28 cellular contexts compared by ENCODE assay signal in the genomic region with DNA sequence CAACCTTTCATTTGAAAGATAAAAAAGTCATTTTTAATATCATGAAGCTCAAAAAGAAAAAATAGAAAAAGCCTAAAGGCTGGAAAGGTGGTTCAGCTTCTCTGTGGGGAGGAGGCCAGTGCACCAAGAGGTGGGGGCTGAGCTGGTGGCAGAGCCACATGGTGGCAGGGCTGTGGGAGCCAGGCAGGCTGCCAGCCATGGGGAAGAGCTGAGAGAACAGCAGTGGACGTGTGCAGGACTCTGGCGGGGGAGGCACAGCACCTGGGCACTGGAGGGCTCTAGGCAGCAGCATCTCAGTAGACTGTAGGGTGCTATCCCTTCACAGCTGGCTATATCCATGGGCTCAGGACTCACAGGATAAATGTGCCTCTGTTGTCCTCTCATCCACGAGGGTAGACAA. TPM values are rescaled to one million over a fixed set of nuclear protein-coding genes. Genes with fewer than 3 reads are reported as not detected.
DNase-seq lines count a peak whose midpoint lies in the region; ATAC-seq, FAIRE-seq and TF ChIP-seq lines count a peak whose summit lies in the region.
"Had no signal": no experiment of that assay in that cellular context is flagged by ENCODE, and none has a peak within 500 bp of the region (broad histone marks: within the 10 kb centered on the region; RNA-seq: fewer than 3 reads in every experiment).

No MANE protein-coding gene starts in this region.

- BruUV-seq in Panc1 (replicated peaks; lab: Mats Ljungman, UMichigan), result no TSS peak

- TF ChIP-seq CTCF in C4-2B (conservative IDR thresholded peaks at IDR 0.05) (no peak), Panc1 (IDR thresholded peaks at IDR 0.05) (no peak), kidney (IDR thresholded peaks at IDR 0.05; ENCODE audit: borderline replicate concordance, extremely low read depth, insufficient read depth) (no peak)

- TF ChIP-seq POLR2A in GM12891 (IDR thresholded peaks at IDR 0.05; ENCODE audit: low read depth, low read length), result no peak

- no peaks in the 10 kb centered on the region for H3K9me3 ChIP-seq in Panc1 (ENCODE audit: control insufficient read depth, insufficient read depth, low read depth, low read length)
- no peaks in the 10 kb centered on the region for H3K9me3 ChIP-seq in kidney (ENCODE audit: control insufficient read depth in 1 of 2, low read length in 2 of 2)
- H3K9me3 ChIP-seq in SJCRH30 (replicated peaks), result no peaks in the 10 kb centered on the region
- H3K9me3 ChIP-seq: BLaER1 treated with 17β-estradiol and CSF1 and Interleukin-3, amounts not matched to agents 10 nM and 100 nM had no signal

- POLR2A ChIA-PET in Panc1 (lab: Charles Lee), result no interaction called here

- H3K4me3 ChIP-seq in Panc1 (ENCODE audit: low read depth in 2 of 2, low read length in 2 of 2) (no peak overlapping the region), kidney (ENCODE audit: low read length in 2 of 2) (no peak overlapping the region), SJCRH30 (no peak overlapping the region)
- H3K4me3 ChIP-seq: BLaER1 treated with 17β-estradiol and CSF1 and Interleukin-3, amounts not matched to agents 10 nM and 100 nM; PC-9 had no signal

- H3K27me3 ChIP-seq in Panc1 (ENCODE audit: control insufficient read depth, insufficient read depth, low read length), result no peaks in the 10 kb centered on the region
- no peaks in the 10 kb centered on the region for H3K27me3 ChIP-seq in SJCRH30

- DNase-seq in Panc1 (ENCODE audit: low read depth, low spot score), result no peak
- peak; percentile 52 for DNase-seq in kidney
- no peak for DNase-seq in sciatic nerve (ENCODE audit: low spot score)
- DNase-seq in GM12891 (ENCODE audit: insufficient read length, low spot score), result no peak
- no peak for DNase-seq in SJCRH30
- DNase-seq: CD4-positive, alpha-beta memory T cell; COR-L47; DMS79; EL; GF-D8; NCI-H1092; NCI-H1417 treated with DMSO at 0.1 percent for 48 hours; NCI-H187 treated with DMSO at 0.1 percent for 48 hours; NCI-H2171 treated with DMSO at 0.1 percent for 48 hours; NCI-H345; NCI-H524; NCI-H748 treated with DMSO at 0.1 percent for 48 hours; PC-9; RPMI8226; SHP77 had no signal

- ATAC-seq in Panc1, result peak; percentile 28
- ATAC-seq in sciatic nerve, result peak; percentile 27
- no peak for ATAC-seq in GM19035 (IDR thresholded peaks at IDR 0.05; ENCODE audit: unreplicated experiment)
- ATAC-seq: HCT116 had no signal

- no peaks in the 10 kb centered on the region for H3K36me3 ChIP-seq in Panc1 (ENCODE audit: control insufficient read depth, insufficient read depth, low read length)
- H3K36me3 ChIP-seq in kidney (ENCODE audit: control insufficient read depth in 1 of 2, insufficient read depth in 2 of 2, low read length in 2 of 2), result peaks cover 4% of the 10 kb centered on the region in 2 donors
- no peaks in the 10 kb centered on the region for H3K36me3 ChIP-seq in SJCRH30
- H3K36me3 ChIP-seq: BLaER1 treated with 17β-estradiol and CSF1 and Interleukin-3, amounts not matched to agents 10 nM and 100 nM had no signal

- H3K27ac ChIP-seq in C4-2B, result peak overlapping the region; percentile 91
- no peak overlapping the region for H3K27ac ChIP-seq in Panc1 (ENCODE audit: low read length)
- H3K27ac ChIP-seq in kidney (ENCODE audit: low read depth in 2 of 2, low read length in 2 of 2), result no peak overlapping the region
- H3K27ac ChIP-seq in SJCRH30, result no peak overlapping the region
- H3K27ac ChIP-seq: BLaER1 treated with 17β-estradiol and CSF1 and Interleukin-3, amounts not matched to agents 10 nM and 100 nM; HL-60; PC-9 had no signal

- intact Hi-C loops in Panc1 (cut with micrococcal nuclease; ENCODE audit: unreplicated experiment), result no loop called here
- intact Hi-C loops in kidney (cut with DNase I), result no loop called here
- intact Hi-C loops in sciatic nerve (cut with DNase I), result no loop called here

- no peak overlapping the region for H3K9ac ChIP-seq in kidney (ENCODE audit: low read length in 2 of 2)

- no peaks in the 10 kb centered on the region for H3K4me1 ChIP-seq in Panc1 (ENCODE audit: control insufficient read depth, insufficient read depth, low read length)
- peaks cover 0 to 2% of the 10 kb centered on the region in 2 donors for H3K4me1 ChIP-seq in kidney (ENCODE audit: control insufficient read depth in 1 of 2, insufficient read depth in 1 of 2, low read depth in 1 of 2, low read length in 2 of 2)
- peaks cover 12% of the 10 kb centered on the region for H3K4me1 ChIP-seq in SJCRH30

- FAIRE-seq in kidney (lab: Jason Lieb, UNC) (no peak), GM12891 (lab: Jason Lieb, UNC) (no peak)
- FAIRE-seq: A204.1, GM12892, GM19239 had no signal

- CTCF ChIA-PET in Panc1 (lab: Charles Lee), result no interaction called here

- in situ Hi-C loops in Panc1 (cut with HindIII; ENCODE audit: low pct_unique_long_range_greater_than_20kb, low sequenced_read_pairs), result no loop called here

TF ChIP-seq in GM12891, 5 proteins besides CTCF, POLR2A, EP300 and RAD21:
- TF ChIP-seq TAF1 (IDR thresholded peaks at IDR 0.05; ENCODE audit: low read depth, low read length) (no peak), POU2F2 (IDR thresholded peaks at IDR 0.05; ENCODE audit: low read depth, low read length) (no peak), POLR2AphosphoS5 (IDR thresholded peaks at IDR 0.05; ENCODE audit: low read depth, low read length) (no peak), PAX5 (IDR thresholded peaks at IDR 0.05; ENCODE audit: insufficient read depth, low read length, severe bottlenecking) (no peak)

RNA-seq across cellular contexts. Expression of a gene that starts 47.8 kb away (rescaled TPM):
- total RNA-seq in Panc1 (2021; ENCODE audit: unreplicated experiment) (195 TPM), kidney (151 TPM), sciatic nerve (125 TPM)
- 232 TPM for polyA plus RNA-seq in Panc1 (2012; ENCODE audit: insufficient read length)
- polyA plus RNA-seq in kidney (ENCODE audit: insufficient read depth, low read depth, low replicate concordance), result 119 TPM
- 57.0 TPM for polyA plus RNA-seq in GM12891 (2012; ENCODE audit: low read depth, missing spikeins)
- 132 and 171 TPM in 2 replicates for total RNA-seq in SJCRH30 (2014; rRNA removed; shearing (Covaris generic))
